In the genomic region with DNA sequence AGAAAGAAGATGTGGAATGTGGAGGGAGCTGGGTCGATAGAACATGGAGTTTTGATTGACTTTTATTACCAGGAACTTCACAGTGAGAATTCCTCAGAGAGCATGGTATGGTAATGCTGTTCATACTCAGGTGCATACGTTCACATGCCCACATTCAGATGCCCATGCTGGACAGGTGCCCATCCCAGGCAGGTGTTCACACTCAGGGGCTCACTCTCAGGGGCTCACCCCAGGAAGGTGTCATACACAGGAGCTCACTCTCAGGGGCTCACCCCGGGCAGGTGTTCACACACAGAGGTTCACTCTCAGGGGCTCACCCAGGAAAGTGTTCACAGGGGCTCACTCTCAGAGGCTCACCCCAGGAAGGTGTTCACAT, we compare ENCODE assay signal across 16 cellular contexts.
DNase-seq lines count a peak whose midpoint lies in the region; ATAC-seq, FAIRE-seq and TF ChIP-seq lines count a peak whose summit lies in the region.
"Had no signal": no experiment of that assay in that cellular context is flagged by ENCODE, and none has a peak within 500 bp of the region (broad histone marks: within the 10 kb centered on the region; RNA-seq: fewer than 3 reads in every experiment).

No MANE protein-coding gene starts in this region.

- H3K9me3 ChIP-seq in OCI-LY3 (ENCODE audit: insufficient read depth, low read length) (no peaks in the 10 kb centered on the region), pancreas (no peaks in the 10 kb centered on the region)
- H3K9me3 ChIP-seq: HAP-1 had no signal

- H3K27ac ChIP-seq in OCI-LY3 (ENCODE audit: low read length) (0 out of 2 replicates have a peak overlapping the region, but pooled peaks have one; percentile 11), pancreas (no peak overlapping the region)
- H3K27ac ChIP-seq: 22Rv1 had no signal

- DNase-seq in Right ventricle myocardium inferior (ENCODE audit: missing footprints) (no peak), Right ventricle myocardium superior (no peak), pancreas (no peak), NCI-H1930 (lab: John Stamatoyannopoulos, UW) (no peak), epidermal melanocyte (ENCODE audit: insufficient read length, low spot score) (no peak)
- DNase-seq: Calu3; CD4-positive, CD25-positive, alpha-beta regulatory T cell; DMS 273 treated with DMSO at 0.1 percent for 48 hours; GOT3; IMR-90 had no signal

- H3K36me3 ChIP-seq in OCI-LY3 (replicated peaks; ENCODE audit: low read depth, low read length) (no peaks in the 10 kb centered on the region), pancreas (no peaks in the 10 kb centered on the region)
- H3K36me3 ChIP-seq: HAP-1 had no signal

- H4K20me1 ChIP-seq in OCI-LY3 (ENCODE audit: insufficient read depth, low read length) = no peaks in the 10 kb centered on the region

- no peaks in the 10 kb centered on the region for H3K27me3 ChIP-seq in OCI-LY3 (ENCODE audit: low read depth, low read length)
- H3K27me3 ChIP-seq in pancreas = no peaks in the 10 kb centered on the region

- H3K79me2 ChIP-seq in OCI-LY3 (ENCODE audit: low read length) = no peaks in the 10 kb centered on the region

- intact Hi-C loops in Right ventricle myocardium inferior (cut with DNase I) (no loop called here), Right ventricle myocardium superior (cut with DNase I) (no loop called here), pancreas (cut with DNase I) (no loop called here)

- ATAC-seq in Right ventricle myocardium inferior = peak; percentile 14
- ATAC-seq in Right ventricle myocardium superior (ENCODE audit: poor library complexity) = no peak
- ATAC-seq in pancreas = peak; percentile 30 to 80 (median 68)
- ATAC-seq in GM18909 (IDR thresholded peaks at IDR 0.05; ENCODE audit: poor library complexity, unreplicated experiment) = no peak

- H3K9ac ChIP-seq in OCI-LY3 (ENCODE audit: low read length) = no peak overlapping the region

- H3K4me3 ChIP-seq in OCI-LY3 (ENCODE audit: low read length) (no peak overlapping the region), pancreas (no peak overlapping the region)
- H3K4me3 ChIP-seq: GM12878, HAP-1 had no signal

- H3K4me1 ChIP-seq in OCI-LY3 (ENCODE audit: low read length) (peaks cover 17% of the 10 kb centered on the region; the same call in 1 of the 2 replicates), pancreas (no peaks in the 10 kb centered on the region)
- H3K4me1 ChIP-seq: HAP-1 had no signal

- WGBS in pancreas, 2 donors = 17 to 38% methylated on average over 3 of the region's 3 CpGs

- no peak overlapping the region for H2AFZ ChIP-seq in OCI-LY3 (ENCODE audit: low read depth, low read length)

- no peak overlapping the region for H3K4me2 ChIP-seq in OCI-LY3 (ENCODE audit: low read length)

- TF ChIP-seq CTCF in OCI-LY3 (IDR thresholded peaks at IDR 0.05; ENCODE audit: low read depth, low read length) (no peak), pancreas (IDR thresholded peaks at IDR 0.05) (no peak)

- FAIRE-seq in pancreas (lab: Jason Lieb, UNC) = no peak
- FAIRE-seq: GM12878, GM19239 had no signal

Comparison
In these comparisons a context has a peak if more than half of its experiments do, and no peak if none do; other contexts are left out.
1. ATAC-seq: peak in Right ventricle myocardium inferior (single experiment) and pancreas (4 of 4); none in Right ventricle myocardium superior (single experiment) and GM18909 (single experiment).